ENCODE assay signal across 27 cellular contexts in the genomic region with DNA sequence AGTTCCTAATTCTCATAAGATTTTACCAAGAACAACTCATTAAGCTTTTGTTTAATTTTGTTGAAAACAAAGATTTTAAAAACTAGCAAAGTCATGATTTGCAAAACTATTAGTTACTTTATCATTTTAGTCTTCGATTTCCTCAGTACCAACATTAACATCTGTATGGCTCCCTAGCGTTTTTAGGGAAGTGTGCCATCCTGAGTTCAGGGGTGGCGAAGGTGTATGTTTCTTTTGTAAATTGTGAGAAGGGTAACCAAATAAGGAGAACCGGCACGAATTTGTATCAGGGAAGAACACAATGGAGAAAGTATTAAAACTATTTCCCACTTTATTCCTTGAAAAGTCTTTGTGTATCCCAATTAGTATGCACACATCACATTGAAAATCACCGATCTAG.
"Had no signal": no experiment of that assay in that cellular context is flagged by ENCODE, and none has a peak within 500 bp of the region (broad histone marks: within the 10 kb centered on the region; RNA-seq: fewer than 3 reads in every experiment).

No MANE protein-coding gene starts in this region.

- H3K9me3 ChIP-seq: ascending aorta, breast epithelium, colonic mucosa, esophagus squamous epithelium had no signal

- H3K27ac ChIP-seq: ascending aorta, breast epithelium, cardiac muscle cell, colonic mucosa, epithelial cell of prostate, esophagus squamous epithelium, WERI-Rb-1 had no signal

- H3K4me3 ChIP-seq: ascending aorta, breast epithelium, cardiac muscle cell, colonic mucosa, esophagus squamous epithelium had no signal

- H3K27me3 ChIP-seq: ascending aorta, breast epithelium, cardiac muscle cell, colonic mucosa, esophagus squamous epithelium had no signal

- ATAC-seq: activated CD4-positive, alpha-beta T cell treated with anti-CD3 and anti-CD28 coated beads for 36 hours; activated CD8-positive, alpha-beta memory T cell treated with anti-CD3 and anti-CD28 coated beads, Interleukin-2, amount 10 ng/mL, durations not matched to agents 7 days and 5 days; activated CD8-positive, alpha-beta T cell treated with anti-CD3 and anti-CD28 coated beads, Interleukin-2, amount 10 ng/mL, durations not matched to agents 7 days and 5 days; activated naive CD8-positive, alpha-beta T cell treated with anti-CD3 and anti-CD28 coated beads, Interleukin-2, amount 50 U/mL, for 24 hours; T-cell had no signal

- H3K4me1 ChIP-seq: ascending aorta, breast epithelium, colonic mucosa, esophagus squamous epithelium had no signal

- DNase-seq: activated CD4-positive, alpha-beta memory T cell treated with anti-CD3 and anti-CD28 coated beads for 36 hours; activated CD4-positive, alpha-beta T cell treated with anti-CD3 and anti-CD28 coated beads for 36 hours; activated CD4-positive, alpha-beta T cell treated with anti-CD3 and anti-CD28 coated beads, Interleukin-2, amount 10 ng/mL, durations not matched to agents 24 days and 14 days; activated CD4-positive, CD25-positive, alpha-beta regulatory T cell; activated CD4-positive, CD25-positive, alpha-beta regulatory T cell treated with anti-CD3 and anti-CD28 coated beads, Interleukin-2, amount 50 U/mL, for 72 hours; activated CD8-positive, alpha-beta memory T cell treated with anti-CD3 and anti-CD28 coated beads, Interleukin-2, amount 10 ng/mL, durations not matched to agents 7 days and 5 days; activated CD8-positive, alpha-beta memory T cell treated with anti-CD3 and anti-CD28 coated beads, Interleukin-2, amount 50 U/mL, for 4 hours; activated CD8-positive, alpha-beta T cell treated with anti-CD3 and anti-CD28 coated beads, Interleukin-2, amount 10 ng/mL, durations not matched to agents 7 days and 5 days; activated effector memory CD4-positive, alpha-beta T cell treated with anti-CD3 and anti-CD28 coated beads, Interleukin-2, amount 50 U/mL, for 16 hours; activated naive CD4-positive, alpha-beta T cell treated with anti-CD3 and anti-CD28 coated beads for 36 hours; activated naive CD8-positive, alpha-beta T cell treated with anti-CD3 and anti-CD28 coated beads for 36 hours; activated naive CD8-positive, alpha-beta T cell treated with anti-CD3 and anti-CD28 coated beads, Interleukin-2, amount 50 U/mL, for 24 hours; activated T-cell treated with anti-CD3 and anti-CD28 coated beads, Interleukin-2, amount 50 U/mL, for 1 hour; activated T-cell treated with anti-CD3 and anti-CD28 coated beads, Interleukin-2, amount 50 U/mL, for 48 hours; central memory CD4-positive, alpha-beta T cell; cerebellar nuclear complex; colonic mucosa; effector CD8-positive, alpha-beta T cell; esophagus squamous epithelium; SW 1271; T-cell; T1000; WERI-Rb-1 had no signal

- H3K36me3 ChIP-seq: ascending aorta, breast epithelium, cardiac muscle cell, colonic mucosa, esophagus squamous epithelium, WERI-Rb-1 had no signal
